In genomic region chr7:130912910-130913720, GRCh38 we compare ENCODE assay signal across 8 cellular contexts.
DNase-seq lines count a peak whose midpoint lies in the region; ATAC-seq, FAIRE-seq and TF ChIP-seq lines count a peak whose summit lies in the region.

No MANE protein-coding gene starts in this region.

- no peak for TF ChIP-seq POLR2A in H1 (IDR thresholded peaks at IDR 0.05; ENCODE audit: control extremely low read depth in 1 of 2, low read depth in 2 of 2, low read length in 2 of 2)

- no peak overlapping the region for H2AK5ac ChIP-seq in H1 (ENCODE audit: low read depth, low read length)

- H3K4me3 ChIP-seq in H1 (ENCODE audit: extremely low read depth in 1 of 4, insufficient read depth in 2 of 4, low read depth in 3 of 4, low read length in 4 of 4) = no peak overlapping the region

- H3K36me3 ChIP-seq in H1 (ENCODE audit: control insufficient read depth in 2 of 4, insufficient read depth in 4 of 4, low read length in 3 of 4) = no peaks in the 10 kb centered on the region

- H2BK5ac ChIP-seq in H1 (ENCODE audit: low read depth, low read length) = no peak overlapping the region

- FAIRE-seq in H1 (lab: Jason Lieb, UNC) (no peak), D721Med (lab: Jason Lieb, UNC) (no peak)

- H4K5ac ChIP-seq in H1 (ENCODE audit: insufficient read length, low read depth, low read length) = no peak overlapping the region

- H3K27ac Mint-ChIP-seq in activated CD8-positive, alpha-beta T cell treated with anti-CD3 and anti-CD28 coated beads, Interleukin-2, amount 10 ng/mL, durations not matched to agents 7 days and 5 days = peak overlapping the region; percentile 99
- H3K27ac Mint-ChIP-seq in natural killer cell treated with Interleukin-12 subunit alpha and Interleukin-12 subunit beta and Interleukin-15 and Interleukin-18, amount 100 ng/mL, for 72 hours = peak overlapping the region; percentile 90 to 94
- peak overlapping the region; percentile 84 to 97 for H3K27ac Mint-ChIP-seq in stimulated activated naive CD8-positive, alpha-beta T cell treated with anti-CD3 and anti-CD28 coated beads, Interleukin-15, amount 100 ng/mL, for 72 hours

- H3K36me3 Mint-ChIP-seq in activated CD8-positive, alpha-beta T cell treated with anti-CD3 and anti-CD28 coated beads, Interleukin-2, amount 10 ng/mL, durations not matched to agents 7 days and 5 days (ENCODE audit: low read depth) = peaks cover 69% of the 10 kb centered on the region
- peaks cover 43% of the 10 kb centered on the region for H3K36me3 Mint-ChIP-seq in natural killer cell treated with Interleukin-12 subunit alpha and Interleukin-12 subunit beta and Interleukin-15 and Interleukin-18, amount 100 ng/mL, for 72 hours

- H3K9ac ChIP-seq in H1 (replicated peaks in 1 of 4; ENCODE audit: extremely low read depth in 1 of 4, low read depth in 3 of 4, low read length in 3 of 4) = no peak overlapping the region

- H3K79me1 ChIP-seq in H1 (ENCODE audit: low read depth, low read length) = no peaks in the 10 kb centered on the region

- H3K79me2 ChIP-seq in H1 (ENCODE audit: control insufficient read depth in 1 of 2, insufficient read depth in 2 of 2, low read length in 2 of 2) = no peaks in the 10 kb centered on the region

- no peak overlapping the region for H4K91ac ChIP-seq in H1 (replicated peaks; ENCODE audit: insufficient read length, low read length)

- peaks cover 89% of the 10 kb centered on the region for H3K4me1 Mint-ChIP-seq in activated CD8-positive, alpha-beta T cell treated with anti-CD3 and anti-CD28 coated beads, Interleukin-2, amount 10 ng/mL, durations not matched to agents 7 days and 5 days (ENCODE audit: low read depth)
- peaks cover 79 to 91% of the 10 kb centered on the region in 2 donors for H3K4me1 Mint-ChIP-seq in natural killer cell treated with Interleukin-12 subunit alpha and Interleukin-12 subunit beta and Interleukin-15 and Interleukin-18, amount 100 ng/mL, for 72 hours (ENCODE audit: low read depth in 2 of 2)
- peaks cover 96% of the 10 kb centered on the region for H3K4me1 Mint-ChIP-seq in stimulated activated naive CD8-positive, alpha-beta T cell treated with anti-CD3 and anti-CD28 coated beads, Interleukin-15, amount 100 ng/mL, for 72 hours

- H3K4ac ChIP-seq in H1 (replicated peaks; ENCODE audit: insufficient read length, low read depth, low read length) = no peak overlapping the region

- no peaks in the 10 kb centered on the region for H3K27me3 ChIP-seq in H1 (replicated peaks in 1 of 4; ENCODE audit: control insufficient read depth in 3 of 4, extremely low read depth in 1 of 4, insufficient read depth in 3 of 4, low read length in 3 of 4)

- no peak overlapping the region for H2BK20ac ChIP-seq in H1 (ENCODE audit: low read length)

- no peak overlapping the region for H3K14ac ChIP-seq in H1 (ENCODE audit: insufficient read length)

- no peak overlapping the region for H2BK12ac ChIP-seq in H1 (ENCODE audit: low read depth, low read length)

- no peak overlapping the region for H3K23ac ChIP-seq in H1 (ENCODE audit: insufficient read length)

- no peaks in the 10 kb centered on the region for H3K9me3 ChIP-seq in H1 (ENCODE audit: insufficient read depth in 2 of 2, low read depth in 1 of 2, low read length in 1 of 2)

- no peaks in the 10 kb centered on the region for H3K23me2 ChIP-seq in H1 (ENCODE audit: low read depth, low read length)

- no peak overlapping the region for H4K8ac ChIP-seq in H1 (ENCODE audit: extremely low read depth, insufficient read depth, low read length)

- CTCF ChIA-PET in activated CD8-positive, alpha-beta T cell treated with anti-CD3 and anti-CD28 coated beads, Interleukin-2, amount 10 ng/mL, durations not matched to agents 7 days and 5 days (lab: Charles Lee) = interaction anchor here (0.5 to 5.6 kb wide), 17 partner anchors 8 to 156 kb away, joined by 3 to 54 read pairs (median 4); no protein-coding TSS in a partner anchor
- CTCF ChIA-PET in H1 (lab: Charles Lee; ENCODE audit: partially characterized antibody) = interaction anchor here (0.7 to 1.4 kb wide), 4 partner anchors 9 to 127 kb away, joined by 3 to 6 read pairs (median 4); no protein-coding TSS in a partner anchor

- POLR2A ChIA-PET in activated CD8-positive, alpha-beta T cell treated with anti-CD3 and anti-CD28 coated beads, Interleukin-2, amount 10 ng/mL, durations not matched to agents 7 days and 5 days (lab: Charles Lee) = interaction anchor here (0.6 to 5.8 kb wide), 22 partner anchors 9 to 1299 kb away, joined by 3 to 105 read pairs (median 4); no protein-coding TSS in a partner anchor
- POLR2A ChIA-PET in H1 (lab: Charles Lee; ENCODE audit: partially characterized antibody) = interaction anchor here (1.0 to 1.6 kb wide), 2 partner anchors 9 to 18 kb away, joined by 4 read pairs; no protein-coding TSS in a partner anchor

- no peaks in the 10 kb centered on the region for H4K20me1 ChIP-seq in H1 (replicated peaks in 1 of 2; ENCODE audit: control insufficient read depth in 1 of 2, insufficient read depth in 2 of 2, low read length in 2 of 2)

- H3K27me3 Mint-ChIP-seq in activated CD8-positive, alpha-beta T cell treated with anti-CD3 and anti-CD28 coated beads, Interleukin-2, amount 10 ng/mL, durations not matched to agents 7 days and 5 days (ENCODE audit: low read depth) = no peaks in the 10 kb centered on the region
- no peaks in the 10 kb centered on the region for H3K27me3 Mint-ChIP-seq in natural killer cell treated with Interleukin-12 subunit alpha and Interleukin-12 subunit beta and Interleukin-15 and Interleukin-18, amount 100 ng/mL, for 72 hours
- H3K27me3 Mint-ChIP-seq in stimulated activated naive CD8-positive, alpha-beta T cell treated with anti-CD3 and anti-CD28 coated beads, Interleukin-15, amount 100 ng/mL, for 72 hours = no peaks in the 10 kb centered on the region

- TF ChIP-seq RAD21 in H1 (IDR thresholded peaks at IDR 0.05 in 1 of 2, conservative IDR thresholded peaks at IDR 0.05 in 1 of 2; ENCODE audit: low read depth in 2 of 2, low read length in 2 of 2) = no peak

- 0 out of 2 replicates have a peak overlapping the region, but pooled peaks have one; percentile 4 for H3K27ac ChIP-seq in H1 (ENCODE audit: low read depth, low read length)

- peak overlapping the region; percentile 91 for H3K4me3 Mint-ChIP-seq in activated CD8-positive, alpha-beta T cell treated with anti-CD3 and anti-CD28 coated beads, Interleukin-2, amount 10 ng/mL, durations not matched to agents 7 days and 5 days
- peak overlapping the region; percentile 83 for H3K4me3 Mint-ChIP-seq in natural killer cell treated with Interleukin-12 subunit alpha and Interleukin-12 subunit beta and Interleukin-15 and Interleukin-18, amount 100 ng/mL, for 72 hours
- H3K4me3 Mint-ChIP-seq in stimulated activated naive CD8-positive, alpha-beta T cell treated with anti-CD3 and anti-CD28 coated beads, Interleukin-15, amount 100 ng/mL, for 72 hours = peak overlapping the region; percentile 74 to 82

- TF ChIP-seq EP300 in H1 (IDR thresholded peaks at IDR 0.05; ENCODE audit: borderline replicate concordance in 1 of 2, low read depth in 2 of 2, low read length in 2 of 2) = no peak

- 73% methylated on average over 17 of the region's 17 CpGs; no CpG with 5 or more reads in 1 of the 2 experiments for WGBS in H1 (ENCODE audit: extremely low coverage in 1 of 2, insufficient coverage in 1 of 2, insufficient read length in 1 of 2, insufficient replicate concordance in 2 of 2, low coverage in 1 of 2, low lambda C conversion rate in 2 of 2, missing lambda C conversion rate in 1 of 2), 2 experiments

- TF ChIP-seq CTCF in H1 (IDR thresholded peaks at IDR 0.05; ENCODE audit: control extremely low read depth in 1 of 3, insufficient read depth in 1 of 3, low read depth in 1 of 3, low read length in 3 of 3) = no peak
- no peak for TF ChIP-seq CTCF in D721Med (IDR thresholded peaks at IDR 0.05; ENCODE audit: insufficient read depth, missing control alignments)

- peaks cover 8 to 40% (median 29%) of the 10 kb centered on the region in 4 experiments for H3K4me1 ChIP-seq in H1 (replicated peaks in 1 of 4; ENCODE audit: control insufficient read depth in 3 of 4, insufficient read depth in 4 of 4, low read length in 3 of 4)

- no peaks in the 10 kb centered on the region for H3K9me3 Mint-ChIP-seq in activated CD8-positive, alpha-beta T cell treated with anti-CD3 and anti-CD28 coated beads, Interleukin-2, amount 10 ng/mL, durations not matched to agents 7 days and 5 days (ENCODE audit: insufficient read depth)
- H3K9me3 Mint-ChIP-seq in natural killer cell treated with Interleukin-12 subunit alpha and Interleukin-12 subunit beta and Interleukin-15 and Interleukin-18, amount 100 ng/mL, for 72 hours = no peaks in the 10 kb centered on the region
- no peaks in the 10 kb centered on the region for H3K9me3 Mint-ChIP-seq in stimulated activated naive CD8-positive, alpha-beta T cell treated with anti-CD3 and anti-CD28 coated beads, Interleukin-15, amount 100 ng/mL, for 72 hours

- 0 out of 4 replicates have a peak overlapping the region, but pooled peaks of 1 of the 2 experiments have one; percentile 6 for H3K4me2 ChIP-seq in H1 (ENCODE audit: insufficient read depth in 1 of 2, low read depth in 2 of 2, low read length in 2 of 2)

- no peak overlapping the region for H2BK15ac ChIP-seq in H1 (ENCODE audit: low read length)

- DNase-seq in NCI-H2227 treated with DMSO at 0.1 percent for 48 hours (lab: John Stamatoyannopoulos, UW) (peak; percentile 65), H1 (ENCODE audit: low read depth in 1 of 2, low spot score in 2 of 2) (no peak), D721Med (ENCODE audit: insufficient read length, low spot score) (no peak)
- peak; percentile 89 for DNase-seq in activated CD8-positive, alpha-beta T cell treated with anti-CD3 and anti-CD28 coated beads, Interleukin-2, amount 10 ng/mL, durations not matched to agents 7 days and 5 days
- peak; percentile 90 for DNase-seq in natural killer cell treated with Interleukin-12 subunit alpha and Interleukin-12 subunit beta and Interleukin-15 and Interleukin-18, amount 100 ng/mL, for 72 hours (ENCODE audit: low spot score)
- peak; percentile 83 to 93 for DNase-seq in stimulated activated naive CD8-positive, alpha-beta T cell treated with anti-CD3 and anti-CD28 coated beads, Interleukin-15, amount 100 ng/mL, for 72 hours

- H3K18ac ChIP-seq in H1 (ENCODE audit: extremely low read depth, low read length) = no peak overlapping the region; the same call in 1 of the 2 replicates

- no peak overlapping the region for H2AFZ ChIP-seq in H1 (ENCODE audit: low read length)

- H2BK120ac ChIP-seq in H1 (replicated peaks; ENCODE audit: low read depth, low read length) = no peak overlapping the region

- H3K56ac ChIP-seq in H1 (replicated peaks; ENCODE audit: insufficient read length, low read depth, low read length) = no peak overlapping the region

- ATAC-seq in GM18499 (IDR thresholded peaks at IDR 0.05; ENCODE audit: insufficient read depth, unreplicated experiment) (peak; percentile 57), HG02763 (IDR thresholded peaks at IDR 0.05; ENCODE audit: unreplicated experiment) (peak; percentile 89)
- peak; percentile 92 for ATAC-seq in activated CD8-positive, alpha-beta T cell treated with anti-CD3 and anti-CD28 coated beads, Interleukin-2, amount 10 ng/mL, durations not matched to agents 7 days and 5 days
- peak; percentile 85 to 89 for ATAC-seq in natural killer cell treated with Interleukin-12 subunit alpha and Interleukin-12 subunit beta and Interleukin-15 and Interleukin-18, amount 100 ng/mL, for 72 hours
- peak; percentile 92 for ATAC-seq in stimulated activated naive CD8-positive, alpha-beta T cell treated with anti-CD3 and anti-CD28 coated beads, Interleukin-15, amount 100 ng/mL, for 72 hours

TF ChIP-seq in H1, 55 proteins besides CTCF, POLR2A, EP300 and RAD21 (continues in another document):
- no peak for TF ChIP-seq TAF1 (IDR thresholded peaks at IDR 0.05; ENCODE audit: low read depth, low read length)

Comparison
In these comparisons a context has a peak if more than half of its experiments do, and no peak if none do; other contexts are left out.
1. DNase-seq: peak in NCI-H2227 treated with DMSO at 0.1 percent for 48 hours (single experiment), activated CD8-positive, alpha-beta T cell treated with anti-CD3 and anti-CD28 coated beads, Interleukin-2, amount 10 ng/mL, durations not matched to agents 7 days and 5 days (single experiment), natural killer cell treated with Interleukin-12 subunit alpha and Interleukin-12 subunit beta and Interleukin-15 and Interleukin-18, amount 100 ng/mL, for 72 hours (single experiment) and stimulated activated naive CD8-positive, alpha-beta T cell treated with anti-CD3 and anti-CD28 coated beads, Interleukin-15, amount 100 ng/mL, for 72 hours (2 of 2); none in H1 (0 of 2) and D721Med (single experiment).
2. Peak in every context shown above with its lines, with median percentiles within 50 percentile points of each other: ATAC-seq, H3K27ac Mint-ChIP-seq and H3K4me3 Mint-ChIP-seq.